ENCODE assay signal across 17 cellular contexts in genomic region chr5:124669956-124670671, GRCh38.
A peak's percentile ranks its signal among the peaks of the same experiment; 100 is the strongest.
DNase-seq lines count a peak whose midpoint lies in the region; ATAC-seq and TF ChIP-seq lines count a peak whose summit lies in the region.
"Had no signal": no experiment of that assay in that cellular context is flagged by ENCODE, and none has a peak within 500 bp of the region (broad histone marks: within the 10 kb centered on the region; RNA-seq: fewer than 3 reads in every experiment).

No MANE protein-coding gene starts in this region.

- CTCF ChIA-PET in HEK293 (lab: Yijun Ruan, JAX), result interaction anchor here (0.8 to 1.0 kb wide), 2 partner anchors 10 to 370 kb away, joined by 3 read pairs; no protein-coding TSS in a partner anchor

- H3K9me3 Mint-ChIP-seq in osteocyte (ENCODE audit: unreplicated experiment), result no peaks in the 10 kb centered on the region
- H3K9me3 Mint-ChIP-seq: IgD-negative memory B cell; T-helper 2 cell treated with Interferon-gamma antibody and Interleukin-4, amounts not matched to agents 5 μg/mL and 100 μg/mL, for 36 hours had no signal

- H3K36me3 Mint-ChIP-seq in osteocyte (ENCODE audit: unreplicated experiment), result peaks cover 7% of the 10 kb centered on the region
- H3K36me3 Mint-ChIP-seq: activated naive CD8-positive, alpha-beta T cell had no signal

- DNase-seq in amniotic epithelial cell (ENCODE audit: low read depth), result peak; percentile 85
- DNase-seq in foreskin keratinocyte, result peak; percentile 21 to 60
- no peak for DNase-seq in osteocyte (ENCODE audit: extremely low spot score, unreplicated experiment)
- DNase-seq in HPDE6-E6E7 (ENCODE audit: extremely low spot score), result no peak
- DNase-seq in SW480 (ENCODE audit: low spot score), result no peak
- no peak for DNase-seq in cortex of kidney (lab: John Stamatoyannopoulos, UW)
- DNase-seq: activated CD4-positive, alpha-beta T cell treated with anti-CD3 and anti-CD28 coated beads for 48 hours; activated T-cell treated with anti-CD3 and anti-CD28 coated beads for 4 hours; BE2C; erythroblast; left colon; NCI-H2107 had no signal

- no peaks in the 10 kb centered on the region for H3K9me3 ChIP-seq in HEK293 (ENCODE audit: control insufficient read depth, insufficient read depth, low read depth, low read length)
- H3K9me3 ChIP-seq: BE2C had no signal

- H3K27ac ChIP-seq in HEK293 (ENCODE audit: extremely low read depth, low read depth, low read length) (peak overlapping the region; percentile 72), foreskin keratinocyte (no peak overlapping the region)

- H3K4me1 Mint-ChIP-seq in osteocyte (ENCODE audit: unreplicated experiment), result peaks cover 51% of the 10 kb centered on the region

- TF ChIP-seq CTCF in HEK293 (tag by site-specific recombination; IDR thresholded peaks at IDR 0.05) (no peak), foreskin keratinocyte (conservative IDR thresholded peaks at IDR 0.05) (no peak), osteocyte (IDR thresholded peaks at IDR 0.05) (no peak)

- no peaks in the 10 kb centered on the region for H3K36me3 ChIP-seq in HEK293 (ENCODE audit: control insufficient read depth in 2 of 2, insufficient read depth in 1 of 2, low read length in 2 of 2)
- H3K36me3 ChIP-seq: BE2C had no signal

- H3K27me3 ChIP-seq in foreskin keratinocyte, result no peaks in the 10 kb centered on the region
- H3K27me3 ChIP-seq: BE2C had no signal

- POLR2A ChIA-PET in HEK293 (lab: Yijun Ruan, JAX), result interaction anchor here (0.6 to 1.3 kb wide), 3 partner anchors 9 to 78 kb away, joined by 3 to 6 read pairs (median 4); no protein-coding TSS in a partner anchor

- H3K4me1 ChIP-seq in HEK293 (ENCODE audit: control insufficient read depth, insufficient read depth, low read length) (peaks cover 64% of the 10 kb centered on the region), foreskin keratinocyte (peaks cover 15% of the 10 kb centered on the region)

- H3K4me3 ChIP-seq in HEK293 (ENCODE audit: low read depth, low read length), result no peak overlapping the region

- H3K4me3 Mint-ChIP-seq in osteocyte (ENCODE audit: unreplicated experiment), result no peak overlapping the region
- H3K4me3 Mint-ChIP-seq: activated naive CD8-positive, alpha-beta T cell; IgD-negative memory B cell; T-helper 2 cell treated with Interferon-gamma antibody and Interleukin-4, amounts not matched to agents 5 μg/mL and 100 μg/mL, for 36 hours had no signal

- peak overlapping the region; percentile 64 for H3K27ac Mint-ChIP-seq in osteocyte (ENCODE audit: unreplicated experiment)
- H3K27ac Mint-ChIP-seq: activated naive CD8-positive, alpha-beta T cell; IgD-negative memory B cell; T-helper 2 cell treated with Interferon-gamma antibody and Interleukin-4, amounts not matched to agents 5 μg/mL and 100 μg/mL, for 36 hours had no signal

- H3K27me3 Mint-ChIP-seq in osteocyte (ENCODE audit: unreplicated experiment), result no peaks in the 10 kb centered on the region

- ATAC-seq in foreskin keratinocyte (peak; percentile 95), HG03521 (IDR thresholded peaks at IDR 0.05; ENCODE audit: unreplicated experiment) (no peak)

TF ChIP-seq in HEK293, 187 proteins besides CTCF, POLR2A, EP300 and RAD21:
- no peak for TF ChIP-seq REST (tag by site-specific recombination; IDR thresholded peaks at IDR 0.05)
- TF ChIP-seq ZNF155 (tag by site-specific recombination; IDR thresholded peaks at IDR 0.05), result no peak
- no peak for TF ChIP-seq KLF8 (tag by site-specific recombination; IDR thresholded peaks at IDR 0.05)
- TF ChIP-seq ZBTB6 (tag by site-specific recombination; IDR thresholded peaks at IDR 0.05), result peak; percentile 63; the same call in 1 of the 2 replicates
- TF ChIP-seq ZNF18 (tag by site-specific recombination; IDR thresholded peaks at IDR 0.05), result no peak
- TF ChIP-seq ZNF555 (tag by site-specific recombination; conservative IDR thresholded peaks at IDR 0.05), result no peak

Comparison
In these comparisons a context has a peak if more than half of its experiments do, and no peak if none do; other contexts are left out.
1. DNase-seq: peak in amniotic epithelial cell (single experiment) and foreskin keratinocyte (2 of 2); none in osteocyte (single experiment), HPDE6-E6E7 (single experiment), SW480 (single experiment) and cortex of kidney (single experiment).